23 cellular contexts compared by ENCODE assay signal in genomic region chr12:83313322-83313721, GRCh38.
DNase-seq lines count a peak whose midpoint lies in the region; FAIRE-seq and TF ChIP-seq lines count a peak whose summit lies in the region.
"Had no signal": no experiment of that assay in that cellular context is flagged by ENCODE, and none has a peak within 500 bp of the region (broad histone marks: within the 10 kb centered on the region; RNA-seq: fewer than 3 reads in every experiment).

No MANE protein-coding gene starts in this region.

- peaks cover 4% of the 10 kb centered on the region for H3K9me3 ChIP-seq in osteoblast (ENCODE audit: low read depth, low read length)
- H3K9me3 ChIP-seq: BE2C had no signal

- TF ChIP-seq CTCF in D721Med (IDR thresholded peaks at IDR 0.05; ENCODE audit: insufficient read depth, missing control alignments) (no peak), glutamatergic neuron (IDR thresholded peaks at IDR 0.05; ENCODE audit: partially characterized antibody, unreplicated experiment) (no peak), osteoblast (IDR thresholded peaks at IDR 0.05; ENCODE audit: extremely low read depth, low read depth, low read length) (no peak)

- no peaks in the 10 kb centered on the region for H3K9me3 Mint-ChIP-seq in glutamatergic neuron (ENCODE audit: unreplicated experiment)

- H3K36me3 ChIP-seq in osteoblast (ENCODE audit: insufficient read depth, low read length): no peaks in the 10 kb centered on the region
- H3K36me3 ChIP-seq in H7 (replicated peaks; ENCODE audit: control insufficient read depth, insufficient read depth, low read length): no peaks in the 10 kb centered on the region
- H3K36me3 ChIP-seq: BE2C, BLaER1 had no signal

- H3K27ac ChIP-seq in osteoblast (ENCODE audit: low read depth, low read length): no peak overlapping the region
- H3K27ac ChIP-seq: BLaER1 had no signal

- no peak overlapping the region for H3K4me3 Mint-ChIP-seq in glutamatergic neuron (ENCODE audit: unreplicated experiment)
- H3K4me3 Mint-ChIP-seq: CD14-positive monocyte; CD4-positive, alpha-beta memory T cell; CD4-positive, CD25-positive, alpha-beta regulatory T cell; CD8-positive, alpha-beta memory T cell had no signal

- H3K27me3 Mint-ChIP-seq in glutamatergic neuron (ENCODE audit: unreplicated experiment): peaks cover 9% of the 10 kb centered on the region
- H3K27me3 Mint-ChIP-seq: CD4-positive, alpha-beta memory T cell; CD4-positive, CD25-positive, alpha-beta regulatory T cell; CD8-positive, alpha-beta memory T cell had no signal

- DNase-seq in D721Med (ENCODE audit: insufficient read length, low spot score): no peak
- peak; percentile 90 for DNase-seq in SK-N-DZ (ENCODE audit: low spot score)
- no peak for DNase-seq in glutamatergic neuron
- DNase-seq in osteoblast (ENCODE audit: insufficient read length, low spot score, missing footprints): peak; percentile 17
- DNase-seq in frontal cortex (ENCODE audit: low spot score in 2 of 2): no peak
- DNase-seq in H7: no peak
- DNase-seq in stimulated activated CD4-positive, alpha-beta T cell treated with anti-CD3 and anti-CD28 coated beads, Interleukin-4, amount 100 ng/mL, for 1 hour: no peak
- DNase-seq: 8988T; ACHN; BE2C; C1 segment of cervical spinal cord; CD4-positive, alpha-beta memory T cell; CD4-positive, CD25-positive, alpha-beta regulatory T cell; CD8-positive, alpha-beta memory T cell; COR-L47; DMS79 treated with DMSO at 0.1 percent for 48 hours had no signal

- H3K4me2 ChIP-seq in osteoblast (ENCODE audit: insufficient read depth, low read length): no peak overlapping the region
- H3K4me2 ChIP-seq: BLaER1 had no signal

- H3K4me1 ChIP-seq in osteoblast (ENCODE audit: insufficient read depth, low read length): no peaks in the 10 kb centered on the region

- no peak overlapping the region for H3K4me3 ChIP-seq in osteoblast (ENCODE audit: insufficient read depth, low read length)
- no peak overlapping the region for H3K4me3 ChIP-seq in H7 (ENCODE audit: insufficient read depth, low read depth, low read length)
- H3K4me3 ChIP-seq: BLaER1, GM12878 had no signal

- no peaks in the 10 kb centered on the region for H3K79me2 ChIP-seq in osteoblast (ENCODE audit: insufficient read depth, low read length)

- FAIRE-seq in D721Med (lab: Jason Lieb, UNC): peak; percentile 29
- FAIRE-seq in frontal cortex (lab: Jason Lieb, UNC): no peak
- FAIRE-seq: A204.1, G401.6, GM12878, GM12892, GM18507 had no signal

- peak overlapping the region; percentile 5 for H3K27ac Mint-ChIP-seq in glutamatergic neuron (ENCODE audit: unreplicated experiment)
- H3K27ac Mint-ChIP-seq: CD14-positive monocyte; CD4-positive, alpha-beta memory T cell; CD8-positive, alpha-beta memory T cell had no signal

- H3K4me1 Mint-ChIP-seq in glutamatergic neuron (ENCODE audit: low read depth, unreplicated experiment): peaks cover 20% of the 10 kb centered on the region
- H3K4me1 Mint-ChIP-seq: CD14-positive monocyte; CD4-positive, alpha-beta memory T cell; CD4-positive, CD25-positive, alpha-beta regulatory T cell; CD8-positive, alpha-beta memory T cell had no signal

- H3K36me3 Mint-ChIP-seq in glutamatergic neuron (ENCODE audit: unreplicated experiment): no peaks in the 10 kb centered on the region
- H3K36me3 Mint-ChIP-seq: CD14-positive monocyte; CD4-positive, alpha-beta memory T cell; CD4-positive, CD25-positive, alpha-beta regulatory T cell; CD8-positive, alpha-beta memory T cell had no signal

- no peak overlapping the region for H2AFZ ChIP-seq in osteoblast (ENCODE audit: low read length)

- H4K20me1 ChIP-seq in osteoblast (ENCODE audit: insufficient read depth, low read length): no peaks in the 10 kb centered on the region
- H4K20me1 ChIP-seq: BLaER1 had no signal

- H3K27me3 ChIP-seq in osteoblast (ENCODE audit: insufficient read depth, low read length) (no peaks in the 10 kb centered on the region), H7 (ENCODE audit: control insufficient read depth, insufficient read depth, low read length) (no peaks in the 10 kb centered on the region)
- H3K27me3 ChIP-seq: BE2C, BLaER1 had no signal

Comparison
In these comparisons a context has a peak if more than half of its experiments do, and no peak if none do; other contexts are left out.
1. DNase-seq: peak in SK-N-DZ (single experiment) and osteoblast (single experiment); none in D721Med (single experiment), glutamatergic neuron (single experiment), frontal cortex (0 of 2), H7 (single experiment) and stimulated activated CD4-positive, alpha-beta T cell treated with anti-CD3 and anti-CD28 coated beads, Interleukin-4, amount 100 ng/mL, for 1 hour (single experiment).